ENCODE assay signal across 1 cellular context in the genomic region with DNA sequence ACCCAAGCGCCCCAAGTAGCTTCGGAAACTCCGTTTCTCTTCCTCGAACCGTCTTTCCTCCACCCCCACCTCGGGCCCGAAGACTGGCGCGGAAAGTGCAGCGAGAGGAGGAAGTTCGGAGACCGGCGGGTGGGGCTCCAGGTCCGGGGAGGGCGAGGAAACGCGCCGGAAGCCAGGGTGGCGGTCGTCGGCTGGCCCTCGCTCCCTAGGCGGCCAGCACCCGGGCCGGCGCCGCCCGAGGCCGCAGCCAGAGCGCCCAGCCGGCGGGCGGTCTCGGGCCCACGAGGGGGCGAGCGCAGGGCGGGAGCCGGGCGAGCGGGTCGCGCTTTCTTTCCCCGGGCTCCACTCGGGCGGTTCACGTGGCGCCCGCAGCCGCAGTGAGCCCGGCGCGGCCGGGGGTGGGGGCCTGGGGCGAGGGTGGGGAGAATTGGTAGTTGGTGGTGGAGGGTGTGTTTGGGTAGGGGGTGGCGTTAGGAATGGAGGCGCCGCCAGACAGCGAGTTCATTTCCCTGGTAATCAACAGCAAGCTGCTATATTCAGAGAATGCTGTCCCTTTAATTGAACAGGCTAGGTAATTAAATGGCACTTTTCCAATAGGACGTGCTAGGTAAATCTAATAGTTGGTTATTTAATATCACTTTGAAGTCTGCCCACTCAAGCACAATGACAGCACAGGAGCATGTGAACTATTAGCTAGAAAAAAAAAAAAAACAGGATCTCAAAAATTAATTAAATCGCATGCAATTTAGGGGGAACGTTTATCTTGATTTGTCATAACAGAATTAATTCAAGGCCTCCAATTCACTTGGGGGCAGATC.
TF ChIP-seq lines count a peak whose summit lies in the region.

No MANE protein-coding gene starts in this region.

TF ChIP-seq in K562, 482 proteins besides CTCF, POLR2A, EP300 and RAD21 (continued from another document and continues in another):
- TF ChIP-seq, protein P1, sequence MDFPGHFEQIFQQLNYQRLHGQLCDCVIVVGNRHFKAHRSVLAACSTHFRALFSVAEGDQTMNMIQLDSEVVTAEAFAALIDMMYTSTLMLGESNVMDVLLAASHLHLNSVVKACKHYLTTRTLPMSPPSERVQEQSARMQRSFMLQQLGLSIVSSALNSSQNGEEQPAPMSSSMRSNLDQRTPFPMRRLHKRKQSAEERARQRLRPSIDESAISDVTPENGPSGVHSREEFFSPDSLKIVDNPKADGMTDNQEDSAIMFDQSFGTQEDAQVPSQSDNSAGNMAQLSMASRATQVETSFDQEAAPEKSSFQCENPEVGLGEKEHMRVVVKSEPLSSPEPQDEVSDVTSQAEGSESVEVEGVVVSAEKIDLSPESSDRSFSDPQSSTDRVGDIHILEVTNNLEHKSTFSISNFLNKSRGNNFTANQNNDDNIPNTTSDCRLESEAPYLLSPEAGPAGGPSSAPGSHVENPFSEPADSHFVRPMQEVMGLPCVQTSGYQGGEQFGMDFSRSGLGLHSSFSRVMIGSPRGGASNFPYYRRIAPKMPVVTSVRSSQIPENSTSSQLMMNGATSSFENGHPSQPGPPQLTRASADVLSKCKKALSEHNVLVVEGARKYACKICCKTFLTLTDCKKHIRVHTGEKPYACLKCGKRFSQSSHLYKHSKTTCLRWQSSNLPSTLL (IDR thresholded peaks at IDR 0.05) = no peak
- TF ChIP-seq ETV6 (IDR thresholded peaks at IDR 0.05; ENCODE audit: borderline replicate concordance in 1 of 2, low read depth in 2 of 2, low read length in 1 of 2) = peak in 1 of 2 experiments; percentile 59; a peak in 2 of 4 replicates
- no peak for TF ChIP-seq ETV6 (CRISPR knock-in tag; IDR thresholded peaks at IDR 0.05; ENCODE audit: borderline replicate concordance)
- TF ChIP-seq, protein P2, sequence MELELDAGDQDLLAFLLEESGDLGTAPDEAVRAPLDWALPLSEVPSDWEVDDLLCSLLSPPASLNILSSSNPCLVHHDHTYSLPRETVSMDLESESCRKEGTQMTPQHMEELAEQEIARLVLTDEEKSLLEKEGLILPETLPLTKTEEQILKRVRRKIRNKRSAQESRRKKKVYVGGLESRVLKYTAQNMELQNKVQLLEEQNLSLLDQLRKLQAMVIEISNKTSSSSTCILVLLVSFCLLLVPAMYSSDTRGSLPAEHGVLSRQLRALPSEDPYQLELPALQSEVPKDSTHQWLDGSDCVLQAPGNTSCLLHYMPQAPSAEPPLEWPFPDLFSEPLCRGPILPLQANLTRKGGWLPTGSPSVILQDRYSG (tag; conservative IDR thresholded peaks at IDR 0.05; ENCODE audit: low read depth) = no peak
- TF ChIP-seq, protein P3, sequence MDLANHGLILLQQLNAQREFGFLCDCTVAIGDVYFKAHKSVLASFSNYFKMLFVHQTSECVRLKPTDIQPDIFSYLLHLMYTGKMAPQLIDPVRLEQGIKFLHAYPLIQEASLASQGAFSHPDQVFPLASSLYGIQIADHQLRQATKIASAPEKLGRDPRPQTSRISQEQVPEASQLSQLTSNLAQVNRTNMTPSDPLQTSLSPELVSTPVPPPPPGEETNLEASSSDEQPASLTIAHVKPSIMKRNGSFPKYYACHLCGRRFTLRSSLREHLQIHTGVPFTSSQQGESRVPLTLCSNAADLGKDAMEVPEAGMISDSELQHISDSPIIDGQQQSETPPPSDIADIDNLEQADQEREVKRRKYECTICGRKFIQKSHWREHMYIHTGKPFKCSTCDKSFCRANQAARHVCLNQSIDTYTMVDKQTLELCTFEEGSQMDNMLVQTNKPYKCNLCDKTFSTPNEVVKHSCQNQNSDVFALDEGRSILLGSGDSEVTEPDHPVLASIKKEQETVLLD (IDR thresholded peaks at IDR 0.05) = no peak
- TF ChIP-seq ILK (tag; IDR thresholded peaks at IDR 0.05; ENCODE audit: borderline replicate concordance, low read depth) = no peak
- no peak for TF ChIP-seq SMARCC2 (IDR thresholded peaks at IDR 0.05; ENCODE audit: low read depth)
- no peak for TF ChIP-seq ZNF436 (CRISPR knock-in tag; IDR thresholded peaks at IDR 0.05)
- peak; percentile 49; the same call in 1 of the 2 replicates for TF ChIP-seq CTBP1 (IDR thresholded peaks at IDR 0.05; ENCODE audit: borderline replicate concordance)
- TF ChIP-seq, protein P4, sequence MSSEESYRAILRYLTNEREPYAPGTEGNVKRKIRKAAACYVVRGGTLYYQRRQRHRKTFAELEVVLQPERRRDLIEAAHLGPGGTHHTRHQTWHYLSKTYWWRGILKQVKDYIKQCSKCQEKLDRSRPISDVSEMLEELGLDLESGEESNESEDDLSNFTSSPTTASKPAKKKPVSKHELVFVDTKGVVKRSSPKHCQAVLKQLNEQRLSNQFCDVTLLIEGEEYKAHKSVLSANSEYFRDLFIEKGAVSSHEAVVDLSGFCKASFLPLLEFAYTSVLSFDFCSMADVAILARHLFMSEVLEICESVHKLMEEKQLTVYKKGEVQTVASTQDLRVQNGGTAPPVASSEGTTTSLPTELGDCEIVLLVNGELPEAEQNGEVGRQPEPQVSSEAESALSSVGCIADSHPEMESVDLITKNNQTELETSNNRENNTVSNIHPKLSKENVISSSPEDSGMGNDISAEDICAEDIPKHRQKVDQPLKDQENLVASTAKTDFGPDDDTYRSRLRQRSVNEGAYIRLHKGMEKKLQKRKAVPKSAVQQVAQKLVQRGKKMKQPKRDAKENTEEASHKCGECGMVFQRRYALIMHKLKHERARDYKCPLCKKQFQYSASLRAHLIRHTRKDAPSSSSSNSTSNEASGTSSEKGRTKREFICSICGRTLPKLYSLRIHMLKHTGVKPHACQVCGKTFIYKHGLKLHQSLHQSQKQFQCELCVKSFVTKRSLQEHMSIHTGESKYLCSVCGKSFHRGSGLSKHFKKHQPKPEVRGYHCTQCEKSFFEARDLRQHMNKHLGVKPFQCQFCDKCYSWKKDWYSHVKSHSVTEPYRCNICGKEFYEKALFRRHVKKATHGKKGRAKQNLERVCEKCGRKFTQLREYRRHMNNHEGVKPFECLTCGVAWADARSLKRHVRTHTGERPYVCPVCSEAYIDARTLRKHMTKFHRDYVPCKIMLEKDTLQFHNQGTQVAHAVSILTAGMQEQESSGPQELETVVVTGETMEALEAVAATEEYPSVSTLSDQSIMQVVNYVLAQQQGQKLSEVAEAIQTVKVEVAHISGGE (CRISPR knock-in tag; IDR thresholded peaks at IDR 0.05) = peak in 1 of 3 experiments; percentile 84; a peak in 2 of 6 replicates
- TF ChIP-seq SMAD4 (CRISPR knock-in tag; conservative IDR thresholded peaks at IDR 0.05) = peak; percentile 61
- TF ChIP-seq ZNF695 (CRISPR knock-in tag; IDR thresholded peaks at IDR 0.05) = no peak
- TF ChIP-seq, protein P5, sequence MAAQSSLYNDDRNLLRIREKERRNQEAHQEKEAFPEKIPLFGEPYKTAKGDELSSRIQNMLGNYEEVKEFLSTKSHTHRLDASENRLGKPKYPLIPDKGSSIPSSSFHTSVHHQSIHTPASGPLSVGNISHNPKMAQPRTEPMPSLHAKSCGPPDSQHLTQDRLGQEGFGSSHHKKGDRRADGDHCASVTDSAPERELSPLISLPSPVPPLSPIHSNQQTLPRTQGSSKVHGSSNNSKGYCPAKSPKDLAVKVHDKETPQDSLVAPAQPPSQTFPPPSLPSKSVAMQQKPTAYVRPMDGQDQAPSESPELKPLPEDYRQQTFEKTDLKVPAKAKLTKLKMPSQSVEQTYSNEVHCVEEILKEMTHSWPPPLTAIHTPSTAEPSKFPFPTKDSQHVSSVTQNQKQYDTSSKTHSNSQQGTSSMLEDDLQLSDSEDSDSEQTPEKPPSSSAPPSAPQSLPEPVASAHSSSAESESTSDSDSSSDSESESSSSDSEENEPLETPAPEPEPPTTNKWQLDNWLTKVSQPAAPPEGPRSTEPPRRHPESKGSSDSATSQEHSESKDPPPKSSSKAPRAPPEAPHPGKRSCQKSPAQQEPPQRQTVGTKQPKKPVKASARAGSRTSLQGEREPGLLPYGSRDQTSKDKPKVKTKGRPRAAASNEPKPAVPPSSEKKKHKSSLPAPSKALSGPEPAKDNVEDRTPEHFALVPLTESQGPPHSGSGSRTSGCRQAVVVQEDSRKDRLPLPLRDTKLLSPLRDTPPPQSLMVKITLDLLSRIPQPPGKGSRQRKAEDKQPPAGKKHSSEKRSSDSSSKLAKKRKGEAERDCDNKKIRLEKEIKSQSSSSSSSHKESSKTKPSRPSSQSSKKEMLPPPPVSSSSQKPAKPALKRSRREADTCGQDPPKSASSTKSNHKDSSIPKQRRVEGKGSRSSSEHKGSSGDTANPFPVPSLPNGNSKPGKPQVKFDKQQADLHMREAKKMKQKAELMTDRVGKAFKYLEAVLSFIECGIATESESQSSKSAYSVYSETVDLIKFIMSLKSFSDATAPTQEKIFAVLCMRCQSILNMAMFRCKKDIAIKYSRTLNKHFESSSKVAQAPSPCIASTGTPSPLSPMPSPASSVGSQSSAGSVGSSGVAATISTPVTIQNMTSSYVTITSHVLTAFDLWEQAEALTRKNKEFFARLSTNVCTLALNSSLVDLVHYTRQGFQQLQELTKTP (IDR thresholded peaks at IDR 0.05; ENCODE audit: low read depth in 1 of 2, partially characterized antibody in 2 of 2) = no peak
- TF ChIP-seq DDX20 (tag; IDR thresholded peaks at IDR 0.05; ENCODE audit: low read depth) = no peak
- no peak for TF ChIP-seq ELF4 (CRISPR knock-in tag; IDR thresholded peaks at IDR 0.05)
- TF ChIP-seq GTF2A2 (tag; IDR thresholded peaks at IDR 0.05) = no peak
- no peak for TF ChIP-seq TAF9B (IDR thresholded peaks at IDR 0.05; ENCODE audit: partially characterized antibody)
- TF ChIP-seq HLTF (IDR thresholded peaks at IDR 0.05) = no peak
- TF ChIP-seq ZNF274 (IDR thresholded peaks at IDR 0.05; ENCODE audit: borderline replicate concordance, low read depth, low read length) = no peak
- TF ChIP-seq TAL1 (IDR thresholded peaks at IDR 0.05) = no peak
- TF ChIP-seq MAFF (IDR thresholded peaks at IDR 0.05; ENCODE audit: low read length) = no peak
- no peak for TF ChIP-seq ZNF140 (CRISPR knock-in tag; IDR thresholded peaks at IDR 0.05)
- TF ChIP-seq, protein P6, sequence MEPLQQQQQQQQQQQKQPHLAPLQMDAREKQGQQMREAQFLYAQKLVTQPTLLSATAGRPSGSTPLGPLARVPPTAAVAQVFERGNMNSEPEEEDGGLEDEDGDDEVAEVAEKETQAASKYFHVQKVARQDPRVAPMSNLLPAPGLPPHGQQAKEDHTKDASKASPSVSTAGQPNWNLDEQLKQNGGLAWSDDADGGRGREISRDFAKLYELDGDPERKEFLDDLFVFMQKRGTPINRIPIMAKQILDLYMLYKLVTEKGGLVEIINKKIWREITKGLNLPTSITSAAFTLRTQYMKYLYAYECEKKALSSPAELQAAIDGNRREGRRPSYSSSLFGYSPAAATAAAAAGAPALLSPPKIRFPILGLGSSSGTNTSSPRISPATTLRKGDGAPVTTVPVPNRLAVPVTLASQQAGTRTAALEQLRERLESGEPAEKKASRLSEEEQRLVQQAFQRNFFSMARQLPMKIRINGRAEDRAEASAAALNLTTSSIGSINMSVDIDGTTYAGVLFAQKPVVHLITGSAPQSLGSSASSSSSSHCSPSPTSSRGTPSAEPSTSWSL (CRISPR knock-in tag; IDR thresholded peaks at IDR 0.05; ENCODE audit: borderline replicate concordance) = no peak
- TF ChIP-seq, protein P7, sequence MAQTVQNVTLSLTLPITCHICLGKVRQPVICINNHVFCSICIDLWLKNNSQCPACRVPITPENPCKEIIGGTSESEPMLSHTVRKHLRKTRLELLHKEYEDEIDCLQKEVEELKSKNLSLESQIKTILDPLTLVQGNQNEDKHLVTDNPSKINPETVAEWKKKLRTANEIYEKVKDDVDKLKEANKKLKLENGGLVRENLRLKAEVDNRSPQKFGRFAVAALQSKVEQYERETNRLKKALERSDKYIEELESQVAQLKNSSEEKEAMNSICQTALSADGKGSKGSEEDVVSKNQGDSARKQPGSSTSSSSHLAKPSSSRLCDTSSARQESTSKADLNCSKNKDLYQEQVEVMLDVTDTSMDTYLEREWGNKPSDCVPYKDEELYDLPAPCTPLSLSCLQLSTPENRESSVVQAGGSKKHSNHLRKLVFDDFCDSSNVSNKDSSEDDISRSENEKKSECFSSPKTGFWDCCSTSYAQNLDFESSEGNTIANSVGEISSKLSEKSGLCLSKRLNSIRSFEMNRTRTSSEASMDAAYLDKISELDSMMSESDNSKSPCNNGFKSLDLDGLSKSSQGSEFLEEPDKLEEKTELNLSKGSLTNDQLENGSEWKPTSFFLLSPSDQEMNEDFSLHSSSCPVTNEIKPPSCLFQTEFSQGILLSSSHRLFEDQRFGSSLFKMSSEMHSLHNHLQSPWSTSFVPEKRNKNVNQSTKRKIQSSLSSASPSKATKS (CRISPR knock-in tag; IDR thresholded peaks at IDR 0.05) = no peak
- peak; percentile 19 for TF ChIP-seq SAP30 (IDR thresholded peaks at IDR 0.05; ENCODE audit: borderline replicate concordance, insufficient read depth, low read depth, low read length, poor library complexity, severe bottlenecking)
- TF ChIP-seq, protein P8, sequence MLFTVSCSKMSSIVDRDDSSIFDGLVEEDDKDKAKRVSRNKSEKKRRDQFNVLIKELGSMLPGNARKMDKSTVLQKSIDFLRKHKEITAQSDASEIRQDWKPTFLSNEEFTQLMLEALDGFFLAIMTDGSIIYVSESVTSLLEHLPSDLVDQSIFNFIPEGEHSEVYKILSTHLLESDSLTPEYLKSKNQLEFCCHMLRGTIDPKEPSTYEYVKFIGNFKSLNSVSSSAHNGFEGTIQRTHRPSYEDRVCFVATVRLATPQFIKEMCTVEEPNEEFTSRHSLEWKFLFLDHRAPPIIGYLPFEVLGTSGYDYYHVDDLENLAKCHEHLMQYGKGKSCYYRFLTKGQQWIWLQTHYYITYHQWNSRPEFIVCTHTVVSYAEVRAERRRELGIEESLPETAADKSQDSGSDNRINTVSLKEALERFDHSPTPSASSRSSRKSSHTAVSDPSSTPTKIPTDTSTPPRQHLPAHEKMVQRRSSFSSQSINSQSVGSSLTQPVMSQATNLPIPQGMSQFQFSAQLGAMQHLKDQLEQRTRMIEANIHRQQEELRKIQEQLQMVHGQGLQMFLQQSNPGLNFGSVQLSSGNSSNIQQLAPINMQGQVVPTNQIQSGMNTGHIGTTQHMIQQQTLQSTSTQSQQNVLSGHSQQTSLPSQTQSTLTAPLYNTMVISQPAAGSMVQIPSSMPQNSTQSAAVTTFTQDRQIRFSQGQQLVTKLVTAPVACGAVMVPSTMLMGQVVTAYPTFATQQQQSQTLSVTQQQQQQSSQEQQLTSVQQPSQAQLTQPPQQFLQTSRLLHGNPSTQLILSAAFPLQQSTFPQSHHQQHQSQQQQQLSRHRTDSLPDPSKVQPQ (CRISPR knock-in tag; IDR thresholded peaks at IDR 0.05; ENCODE audit: borderline replicate concordance) = no peak
- TF ChIP-seq U2AF2 (optimal IDR thresholded peaks at IDR 0.05; ENCODE audit: low read depth, low read length) = no peak
- 0 out of 2 replicates have a peak, but pooled peaks have one; percentile 29 for TF ChIP-seq SIN3B (IDR thresholded peaks at IDR 0.05; ENCODE audit: low read depth)
- TF ChIP-seq, protein P9, sequence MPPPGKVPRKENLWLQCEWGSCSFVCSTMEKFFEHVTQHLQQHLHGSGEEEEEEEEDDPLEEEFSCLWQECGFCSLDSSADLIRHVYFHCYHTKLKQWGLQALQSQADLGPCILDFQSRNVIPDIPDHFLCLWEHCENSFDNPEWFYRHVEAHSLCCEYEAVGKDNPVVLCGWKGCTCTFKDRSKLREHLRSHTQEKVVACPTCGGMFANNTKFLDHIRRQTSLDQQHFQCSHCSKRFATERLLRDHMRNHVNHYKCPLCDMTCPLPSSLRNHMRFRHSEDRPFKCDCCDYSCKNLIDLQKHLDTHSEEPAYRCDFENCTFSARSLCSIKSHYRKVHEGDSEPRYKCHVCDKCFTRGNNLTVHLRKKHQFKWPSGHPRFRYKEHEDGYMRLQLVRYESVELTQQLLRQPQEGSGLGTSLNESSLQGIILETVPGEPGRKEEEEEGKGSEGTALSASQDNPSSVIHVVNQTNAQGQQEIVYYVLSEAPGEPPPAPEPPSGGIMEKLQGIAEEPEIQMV (tag; conservative IDR thresholded peaks at IDR 0.05; ENCODE audit: low read depth) = no peak
- TF ChIP-seq PHB (CRISPR knock-in tag; IDR thresholded peaks at IDR 0.05) = no peak
- no peak for TF ChIP-seq HNRNPH1 (optimal IDR thresholded peaks at IDR 0.05; ENCODE audit: low read depth, low read length)
